ENCODE assay signal across 26 cellular contexts in genomic region chr3:39848365-39848764, GRCh38. TPM values are rescaled to one million over a fixed set of nuclear protein-coding genes. Genes with fewer than 3 reads are reported as not detected.
"Had no signal": no experiment of that assay in that cellular context is flagged by ENCODE, and none has a peak within 500 bp of the region (broad histone marks: within the 10 kb centered on the region; RNA-seq: fewer than 3 reads in every experiment).

No MANE protein-coding gene starts in this region.

- H3K4me1 Mint-ChIP-seq: activated CD4-positive, alpha-beta T cell treated with anti-CD3 and anti-CD28 coated beads for 36 hours; activated naive CD8-positive, alpha-beta T cell treated with anti-CD3 and anti-CD28 coated beads, Interleukin-2, amount 10 ng/mL, durations not matched to agents 7 days and 5 days had no signal

- H3K4me3 ChIP-seq: adrenal gland, breast epithelium, SJCRH30 had no signal

- ATAC-seq: activated CD4-positive, alpha-beta T cell treated with anti-CD3 and anti-CD28 coated beads for 36 hours; activated CD8-positive, alpha-beta T cell treated with anti-CD3 and anti-CD28 coated beads for 36 hours; Panc1; Right ventricle myocardium inferior had no signal

- DNase-seq: activated CD4-positive, alpha-beta T cell treated with anti-CD3 and anti-CD28 coated beads for 36 hours; activated CD4-positive, alpha-beta T cell treated with anti-CD3 and anti-CD28 coated beads, Interleukin-2, amount 50 U/mL, for 1 hour; activated CD8-positive, alpha-beta memory T cell treated with anti-CD3 and anti-CD28 coated beads, Interleukin-2, amount 50 U/mL, for 48 hours; activated CD8-positive, alpha-beta T cell treated with anti-CD3 and anti-CD28 coated beads for 36 hours; activated naive CD4-positive, alpha-beta T cell treated with anti-CD3 and anti-CD28 coated beads, Interleukin-2, amount 50 U/mL, for 16 hours; activated naive CD8-positive, alpha-beta T cell treated with anti-CD3 and anti-CD28 coated beads, Interleukin-2, amount 10 ng/mL, durations not matched to agents 7 days and 5 days; activated T-cell treated with anti-CD3 and anti-CD28 coated beads, Interleukin-2, amount 50 U/mL, for 1 hour; adrenal gland; aorta; central memory CD4-positive, alpha-beta T cell; NCI-H1048; NCI-H1930; NCI-H2171; NCI-H2227 treated with DMSO at 0.1 percent for 48 hours; NCI-H526 treated with DMSO at 0.1 percent for 48 hours; NCI-H82; RPMI8226; SJCRH30; SK-N-SH; T-helper 1 cell; WERI-Rb-1 had no signal

- H3K27ac Mint-ChIP-seq: activated CD4-positive, alpha-beta T cell treated with anti-CD3 and anti-CD28 coated beads for 36 hours; activated CD8-positive, alpha-beta T cell treated with anti-CD3 and anti-CD28 coated beads for 36 hours; activated naive CD8-positive, alpha-beta T cell treated with anti-CD3 and anti-CD28 coated beads, Interleukin-2, amount 10 ng/mL, durations not matched to agents 7 days and 5 days had no signal

- H3K4me3 Mint-ChIP-seq: activated CD4-positive, alpha-beta T cell treated with anti-CD3 and anti-CD28 coated beads for 36 hours; activated CD8-positive, alpha-beta T cell treated with anti-CD3 and anti-CD28 coated beads for 36 hours; activated naive CD8-positive, alpha-beta T cell treated with anti-CD3 and anti-CD28 coated beads, Interleukin-2, amount 10 ng/mL, durations not matched to agents 7 days and 5 days had no signal

- H3K27me3 Mint-ChIP-seq: activated CD4-positive, alpha-beta T cell treated with anti-CD3 and anti-CD28 coated beads for 36 hours had no signal

- H3K9me3 Mint-ChIP-seq: activated CD8-positive, alpha-beta T cell treated with anti-CD3 and anti-CD28 coated beads for 36 hours; activated naive CD8-positive, alpha-beta T cell treated with anti-CD3 and anti-CD28 coated beads, Interleukin-2, amount 10 ng/mL, durations not matched to agents 7 days and 5 days had no signal

- H3K36me3 Mint-ChIP-seq: activated naive CD8-positive, alpha-beta T cell treated with anti-CD3 and anti-CD28 coated beads, Interleukin-2, amount 10 ng/mL, durations not matched to agents 7 days and 5 days had no signal

RNA-seq across cellular contexts. Expression of gene MYRIP, which starts 39.0 kb away (rescaled TPM):
- total RNA-seq: activated CD4-positive, alpha-beta T cell treated with anti-CD3 and anti-CD28 coated beads for 36 hours; activated CD8-positive, alpha-beta T cell treated with anti-CD3 and anti-CD28 coated beads for 36 hours; activated naive CD8-positive, alpha-beta T cell treated with anti-CD3 and anti-CD28 coated beads, Interleukin-2, amount 10 ng/mL, durations not matched to agents 7 days and 5 days; OCI-LY7; SJCRH30; T-helper 2 cell treated with Interferon-gamma antibody and Interleukin-4, amounts not matched to agents 100 ng/mL and 5 ng/mL, for 36 hours had no signal
